Comparison of ENCODE assay signal across 16 cellular contexts in the genomic region with DNA sequence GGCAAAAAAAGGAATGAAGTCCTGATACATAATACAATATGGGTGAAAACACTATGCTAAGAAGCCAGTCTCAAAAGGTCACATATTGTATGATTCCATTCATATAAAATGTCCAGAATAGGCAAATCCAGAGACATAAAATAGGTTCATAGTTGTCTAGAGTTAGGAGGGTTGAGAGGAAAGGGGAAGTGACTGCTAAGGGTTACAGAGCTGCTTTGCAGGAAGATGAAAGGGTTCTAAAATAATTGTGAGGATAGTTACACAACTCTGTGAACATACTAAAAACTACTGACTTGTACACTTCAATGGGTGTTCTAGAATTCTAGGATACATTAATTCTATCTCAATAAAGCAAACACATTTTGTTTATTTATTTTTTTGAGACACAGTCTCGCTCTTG. TPM values are rescaled to one million over a fixed set of nuclear protein-coding genes. Genes with fewer than 3 reads are reported as not detected.
DNase-seq lines count a peak whose midpoint lies in the region; ATAC-seq, FAIRE-seq and TF ChIP-seq lines count a peak whose summit lies in the region.
"Had no signal": no experiment of that assay in that cellular context is flagged by ENCODE, and none has a peak within 500 bp of the region (broad histone marks: within the 10 kb centered on the region; RNA-seq: fewer than 3 reads in every experiment).

No MANE protein-coding gene starts in this region.

- intact Hi-C loops in upper lobe of right lung (cut with DNase I), result no loop called here

- H3K36me3 ChIP-seq in upper lobe of right lung, result no peaks in the 10 kb centered on the region
- H3K36me3 ChIP-seq: BE2C, SJCRH30 had no signal

- no peak for TF ChIP-seq CTCF in upper lobe of right lung (IDR thresholded peaks at IDR 0.05)

- CTCF ChIA-PET in activated CD8-positive, alpha-beta T cell treated with anti-CD3 and anti-CD28 coated beads, Interleukin-2, amount 10 ng/mL, durations not matched to agents 7 days and 5 days (lab: Charles Lee), result no interaction called here

- no peak overlapping the region for H3K4me3 ChIP-seq in upper lobe of right lung
- H3K4me3 ChIP-seq: SJCRH30 had no signal

- no peaks in the 10 kb centered on the region for H3K9me3 ChIP-seq in upper lobe of right lung
- H3K9me3 ChIP-seq: BE2C, SJCRH30 had no signal

- DNase-seq in GM12891 (ENCODE audit: insufficient read length, low spot score) (no peak), NAMALWA (ENCODE audit: low spot score) (peak; percentile 48), SIG-M5 (lab: John Stamatoyannopoulos, UW) (peak; percentile 42), upper lobe of right lung (no peak), occipital lobe (lab: John Stamatoyannopoulos, UW) (no peak)
- DNase-seq in activated CD4-positive, alpha-beta T cell treated with anti-CD3 and anti-CD28 coated beads, Interleukin-2, amount 50 U/mL, for 48 hours, result no peak
- no peak for DNase-seq in activated CD8-positive, alpha-beta T cell treated with anti-CD3 and anti-CD28 coated beads, Interleukin-2, amount 10 ng/mL, durations not matched to agents 7 days and 5 days
- DNase-seq: BE2C; DMS 273 treated with DMSO at 0.1 percent for 48 hours; NCI-H1048; NCI-H345; NCI-H69; NK-92 treated with Interleukin-12 subunit alpha and Interleukin-12 subunit beta, amount 100 ng/mL, for 24 hours; SJCRH30; T-helper 1 cell had no signal

- no peaks in the 10 kb centered on the region for H3K27me3 Mint-ChIP-seq in activated CD8-positive, alpha-beta T cell treated with anti-CD3 and anti-CD28 coated beads, Interleukin-2, amount 10 ng/mL, durations not matched to agents 7 days and 5 days (ENCODE audit: low read depth)

- H3K9me3 Mint-ChIP-seq in activated CD8-positive, alpha-beta T cell treated with anti-CD3 and anti-CD28 coated beads, Interleukin-2, amount 10 ng/mL, durations not matched to agents 7 days and 5 days (ENCODE audit: insufficient read depth), result no peaks in the 10 kb centered on the region

- FAIRE-seq in GM12891 (lab: Jason Lieb, UNC), result peak; percentile 88
- FAIRE-seq: H54 had no signal

- H3K4me1 Mint-ChIP-seq in activated CD8-positive, alpha-beta T cell treated with anti-CD3 and anti-CD28 coated beads, Interleukin-2, amount 10 ng/mL, durations not matched to agents 7 days and 5 days (ENCODE audit: low read depth), result no peaks in the 10 kb centered on the region

- ATAC-seq in upper lobe of right lung, result peak; percentile 48
- ATAC-seq in activated CD8-positive, alpha-beta T cell treated with anti-CD3 and anti-CD28 coated beads, Interleukin-2, amount 10 ng/mL, durations not matched to agents 7 days and 5 days, result no peak

- H3K27ac Mint-ChIP-seq in activated CD8-positive, alpha-beta T cell treated with anti-CD3 and anti-CD28 coated beads, Interleukin-2, amount 10 ng/mL, durations not matched to agents 7 days and 5 days, result no peak overlapping the region

- no peaks in the 10 kb centered on the region for H3K27me3 ChIP-seq in upper lobe of right lung
- H3K27me3 ChIP-seq: BE2C, SJCRH30 had no signal

- no peak overlapping the region for H3K27ac ChIP-seq in upper lobe of right lung
- H3K27ac ChIP-seq: SJCRH30 had no signal

- POLR2A ChIA-PET in activated CD8-positive, alpha-beta T cell treated with anti-CD3 and anti-CD28 coated beads, Interleukin-2, amount 10 ng/mL, durations not matched to agents 7 days and 5 days (lab: Charles Lee), result no interaction called here

- no peaks in the 10 kb centered on the region for H3K4me1 ChIP-seq in upper lobe of right lung
- H3K4me1 ChIP-seq: BE2C, SJCRH30 had no signal

- H3K4me3 Mint-ChIP-seq in activated CD8-positive, alpha-beta T cell treated with anti-CD3 and anti-CD28 coated beads, Interleukin-2, amount 10 ng/mL, durations not matched to agents 7 days and 5 days, result no peak overlapping the region

- H3K36me3 Mint-ChIP-seq in activated CD8-positive, alpha-beta T cell treated with anti-CD3 and anti-CD28 coated beads, Interleukin-2, amount 10 ng/mL, durations not matched to agents 7 days and 5 days (ENCODE audit: low read depth), result no peaks in the 10 kb centered on the region

- no peak for TF ChIP-seq POLR2A in GM12891 (IDR thresholded peaks at IDR 0.05; ENCODE audit: low read depth, low read length)

TF ChIP-seq in GM12891, 5 proteins besides CTCF, POLR2A, EP300 and RAD21:
- no peak for TF ChIP-seq POU2F2 (IDR thresholded peaks at IDR 0.05; ENCODE audit: low read depth, low read length)
- TF ChIP-seq SPI1 (IDR thresholded peaks at IDR 0.05; ENCODE audit: low read depth, low read length), result peak; percentile 79

RNA-seq across cellular contexts. Expression of a gene that starts 25.7 kb away (rescaled TPM):
- polyA plus RNA-seq in GM12891 (2012; ENCODE audit: low read depth, missing spikeins), result 2.8 TPM
- total RNA-seq in upper lobe of right lung, result 18.0 TPM
- total RNA-seq in activated CD8-positive, alpha-beta T cell treated with anti-CD3 and anti-CD28 coated beads, Interleukin-2, amount 10 ng/mL, durations not matched to agents 7 days and 5 days, result 1 to 10 TPM; 2.3 to 2.6 TPM
- 36.5 TPM for total RNA-seq in occipital lobe

RNA-seq across cellular contexts. Expression of a gene that starts 25.9 kb away (rescaled TPM):
- 4.0 TPM for polyA plus RNA-seq in GM12891 (2012; ENCODE audit: low read depth, missing spikeins)
- total RNA-seq in upper lobe of right lung (18.1 TPM), occipital lobe (20.7 TPM)
- total RNA-seq in activated CD8-positive, alpha-beta T cell treated with anti-CD3 and anti-CD28 coated beads, Interleukin-2, amount 10 ng/mL, durations not matched to agents 7 days and 5 days, result 10 to 100 TPM; 13.5 to 15.1 TPM

Comparison
In these comparisons a context has a peak if more than half of its experiments do, and no peak if none do; other contexts are left out.
1. DNase-seq: peak in NAMALWA (single experiment) and SIG-M5 (single experiment); none in GM12891 (single experiment), upper lobe of right lung (single experiment), activated CD4-positive, alpha-beta T cell treated with anti-CD3 and anti-CD28 coated beads, Interleukin-2, amount 50 U/mL, for 48 hours (0 of 2), activated CD8-positive, alpha-beta T cell treated with anti-CD3 and anti-CD28 coated beads, Interleukin-2, amount 10 ng/mL, durations not matched to agents 7 days and 5 days (single experiment) and occipital lobe (single experiment).